ENCODE assay signal across 8 cellular contexts in the genomic region with DNA sequence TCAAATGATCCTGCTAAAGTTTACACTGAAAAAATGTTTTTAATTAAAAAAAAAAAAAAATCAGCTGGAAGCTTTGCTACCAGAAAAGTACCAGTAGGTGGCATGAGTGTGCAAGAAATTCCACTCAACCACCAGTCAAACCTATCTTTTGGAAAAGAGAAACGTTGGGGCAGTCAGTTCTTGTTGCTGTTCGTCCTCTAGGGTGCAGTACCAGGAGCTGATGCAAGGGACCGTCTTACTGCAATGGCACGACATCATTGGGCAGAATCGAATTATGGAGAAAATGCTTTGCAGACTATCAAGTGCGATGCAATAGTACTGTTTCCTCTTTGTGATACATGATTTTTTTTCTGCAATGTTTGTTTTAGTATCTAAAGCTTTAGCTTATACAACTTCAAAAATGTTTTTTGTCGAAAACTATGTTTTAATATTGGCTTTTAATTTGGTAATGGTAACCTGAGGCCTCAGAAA. TPM values are rescaled to one million over a fixed set of nuclear protein-coding genes. Genes with fewer than 3 reads are reported as not detected.
DNase-seq lines count a peak whose midpoint lies in the region; ATAC-seq, FAIRE-seq and TF ChIP-seq lines count a peak whose summit lies in the region.

No MANE protein-coding gene starts in this region.

- peaks cover 3% of the 10 kb centered on the region for H3K9me3 Mint-ChIP-seq in astrocyte (ENCODE audit: unreplicated experiment)

- H3K27ac ChIP-seq in astrocyte (ENCODE audit: low read depth, low read length) (no peak overlapping the region), small intestine (ENCODE audit: low read depth in 1 of 2, low read length in 1 of 2) (no peak overlapping the region)

- TF ChIP-seq CTCF in astrocyte (IDR thresholded peaks at IDR 0.05; ENCODE audit: insufficient read depth, low read depth, low read length) = peak; percentile 99

- 12 to 16% (median 14%) methylated on average over 7 of the region's 7 CpGs for WGBS in small intestine, 3 donors

- H3K9ac ChIP-seq in astrocyte (ENCODE audit: low read length) = no peak overlapping the region

- FAIRE-seq in A204.1 (lab: Jason Lieb, UNC) (peak; percentile 98), astrocyte (lab: Jason Lieb, UNC) (peak; percentile 49), small intestine (lab: Jason Lieb, UNC) (no peak)

- no peaks in the 10 kb centered on the region for H3K27me3 Mint-ChIP-seq in astrocyte (ENCODE audit: low read depth, unreplicated experiment)

- peaks cover 5% of the 10 kb centered on the region for H3K36me3 ChIP-seq in astrocyte (ENCODE audit: insufficient read depth, low read length)
- H3K36me3 ChIP-seq in small intestine (ENCODE audit: control insufficient read depth in 2 of 2, insufficient read depth in 2 of 2, low read length in 2 of 2) = peaks cover 0 to 3% of the 10 kb centered on the region in 2 donors

- ATAC-seq in GM18499 (IDR thresholded peaks at IDR 0.05; ENCODE audit: insufficient read depth, unreplicated experiment) (peak; percentile 61), HG02943 (IDR thresholded peaks at IDR 0.05; ENCODE audit: low read depth, unreplicated experiment) (peak; percentile 85)

- peaks cover 13% of the 10 kb centered on the region for H3K36me3 Mint-ChIP-seq in astrocyte (ENCODE audit: low read depth, unreplicated experiment)

- peaks cover 6% of the 10 kb centered on the region for H3K4me1 Mint-ChIP-seq in astrocyte (ENCODE audit: low read depth, unreplicated experiment)

- H3K4me1 ChIP-seq in astrocyte (ENCODE audit: insufficient read depth, low read length) (no peaks in the 10 kb centered on the region), small intestine (ENCODE audit: control insufficient read depth in 2 of 2, insufficient read depth in 1 of 2, low read depth in 1 of 2, low read length in 1 of 2) (no peaks in the 10 kb centered on the region)

- H3K27ac Mint-ChIP-seq in astrocyte (ENCODE audit: unreplicated experiment) = no peak overlapping the region

- DNase-seq in NCI-H1694 (lab: John Stamatoyannopoulos, UW) (peak; percentile 92), SW480 (ENCODE audit: low spot score) (peak; percentile 96), astrocyte (ENCODE audit: low read depth) (peak; percentile 80), hepatic stellate cell (ENCODE audit: low spot score) (peak; percentile 87), small intestine (peak; percentile 83)

- H3K4me3 ChIP-seq in astrocyte (ENCODE audit: insufficient read depth, low read depth, low read length) = no peak overlapping the region
- no peak overlapping the region for H3K4me3 ChIP-seq in small intestine (ENCODE audit: low read depth in 1 of 2, low read length in 2 of 2)

- H3K27me3 ChIP-seq in astrocyte (ENCODE audit: insufficient read depth, low read length) (no peaks in the 10 kb centered on the region), small intestine (ENCODE audit: control insufficient read depth in 2 of 2, insufficient read depth in 2 of 2, low read length in 2 of 2) (no peaks in the 10 kb centered on the region)

- H3K4me2 ChIP-seq in astrocyte (ENCODE audit: low read length) = no peak overlapping the region

- peaks cover 21% of the 10 kb centered on the region for H4K20me1 ChIP-seq in astrocyte (ENCODE audit: insufficient read depth, low read length)

- no peak overlapping the region for H2AFZ ChIP-seq in astrocyte (ENCODE audit: low read depth, low read length)

- H3K9me3 ChIP-seq in astrocyte (ENCODE audit: insufficient read depth, low read depth, low read length) (no peaks in the 10 kb centered on the region), small intestine (ENCODE audit: control insufficient read depth, low read depth) (no peaks in the 10 kb centered on the region)

- H3K79me2 ChIP-seq in astrocyte (ENCODE audit: insufficient read depth, low read length) = no peaks in the 10 kb centered on the region

- no peak overlapping the region for H3K4me3 Mint-ChIP-seq in astrocyte (ENCODE audit: unreplicated experiment)

RNA-seq across cellular contexts. Expression of a gene that starts 18.3 kb away (rescaled TPM):
- 149 and 162 TPM in 2 replicates for total RNA-seq in astrocyte
- 10 to 100 TPM; 29.6 to 95.9 (median 82.1) TPM for polyA plus RNA-seq in small intestine
